32 cellular contexts compared by ENCODE assay signal in the genomic region with DNA sequence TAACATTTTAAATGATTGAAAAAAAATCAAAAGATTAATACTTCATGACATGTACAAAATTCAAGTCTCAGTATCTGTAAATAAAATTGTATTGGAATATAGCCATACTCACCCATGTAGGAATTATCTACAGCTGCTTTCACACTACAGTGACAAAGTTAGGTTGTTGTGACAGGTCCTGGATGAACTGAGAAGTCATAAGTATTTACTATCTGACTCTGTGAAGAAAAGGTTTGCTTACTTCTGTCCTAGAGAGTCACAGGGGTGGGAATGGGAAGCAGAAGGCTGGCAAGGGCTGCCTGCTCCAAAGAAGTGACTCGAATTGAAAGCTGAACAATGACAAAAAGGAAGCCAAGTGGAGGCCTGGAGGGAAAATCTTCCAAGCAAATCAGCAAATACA.
"Had no signal": no experiment of that assay in that cellular context is flagged by ENCODE, and none has a peak within 500 bp of the region (broad histone marks: within the 10 kb centered on the region; RNA-seq: fewer than 3 reads in every experiment).

No MANE protein-coding gene starts in this region.

- H3K27me3 ChIP-seq: adrenal gland, body of pancreas, esophagus muscularis mucosa, gastroesophageal sphincter had no signal

- H3K27me3 Mint-ChIP-seq: activated CD4-positive, alpha-beta memory T cell treated with anti-CD3 and anti-CD28 coated beads for 36 hours; activated CD4-positive, alpha-beta T cell treated with anti-CD3 and anti-CD28 coated beads for 36 hours; activated CD4-positive, alpha-beta T cell treated with anti-CD3 and anti-CD28 coated beads, Interleukin-2, amount 10 ng/mL, durations not matched to agents 24 days and 14 days; activated CD8-positive, alpha-beta memory T cell treated with anti-CD3 and anti-CD28 coated beads, Interleukin-2, amount 10 ng/mL, durations not matched to agents 7 days and 5 days; activated naive CD4-positive, alpha-beta T cell treated with anti-CD3 and anti-CD28 coated beads, Interleukin-2, amount 50 U/mL, for 24 hours; activated naive CD8-positive, alpha-beta T cell treated with anti-CD3 and anti-CD28 coated beads for 36 hours; activated naive CD8-positive, alpha-beta T cell treated with anti-CD3 and anti-CD28 coated beads, Interleukin-2, amount 50 U/mL, for 24 hours; central memory CD8-positive, alpha-beta T cell; dendritic cell treated with granulocyte-macrophage colony-stimulating factor and Interleukin-4, amounts not matched to agents 40 ng/mL and 50 ng/mL, for 4 days; effector memory CD8-positive, alpha-beta T cell; T-helper 17 cell had no signal

- H3K4me3 ChIP-seq: adrenal gland, body of pancreas, coronary artery, esophagus muscularis mucosa, gastroesophageal sphincter had no signal

- H3K9me3 Mint-ChIP-seq: activated CD4-positive, alpha-beta T cell treated with anti-CD3 and anti-CD28 coated beads, Interleukin-2, amount 10 ng/mL, durations not matched to agents 24 days and 14 days; activated T-helper 2 cell treated with anti-CD3 and anti-CD28 coated beads, Interferon-gamma antibody, Interleukin-2, Interleukin-4, amounts not matched to agents 10 μg/mL and 5 μg/mL and 100 μg/mL, durations not matched to agents 14 hours and 24 hours and 36 hours; dendritic cell treated with granulocyte-macrophage colony-stimulating factor and Interleukin-4, amounts not matched to agents 40 ng/mL and 50 ng/mL, for 4 days had no signal

- H3K4me1 ChIP-seq: adrenal gland, body of pancreas, esophagus muscularis mucosa, gastroesophageal sphincter had no signal

- H3K27ac ChIP-seq: adrenal gland, body of pancreas, coronary artery, esophagus muscularis mucosa, gastroesophageal sphincter had no signal

- H3K36me3 ChIP-seq: adrenal gland, esophagus muscularis mucosa, gastroesophageal sphincter had no signal

- H3K4me1 Mint-ChIP-seq: activated CD4-positive, alpha-beta T cell treated with anti-CD3 and anti-CD28 coated beads for 36 hours; activated CD4-positive, alpha-beta T cell treated with anti-CD3 and anti-CD28 coated beads, Interleukin-2, amount 10 ng/mL, durations not matched to agents 24 days and 14 days; activated CD8-positive, alpha-beta memory T cell treated with anti-CD3 and anti-CD28 coated beads, Interleukin-2, amount 10 ng/mL, durations not matched to agents 7 days and 5 days; activated naive CD4-positive, alpha-beta T cell treated with anti-CD3 and anti-CD28 coated beads, Interleukin-2, amount 50 U/mL, for 24 hours; activated naive CD8-positive, alpha-beta T cell treated with anti-CD3 and anti-CD28 coated beads for 36 hours; activated naive CD8-positive, alpha-beta T cell treated with anti-CD3 and anti-CD28 coated beads, Interleukin-2, amount 50 U/mL, for 24 hours; central memory CD8-positive, alpha-beta T cell; T-helper 17 cell had no signal

- ATAC-seq: activated CD4-positive, alpha-beta T cell treated with anti-CD3 and anti-CD28 coated beads for 36 hours; activated CD8-positive, alpha-beta memory T cell treated with anti-CD3 and anti-CD28 coated beads, Interleukin-2, amount 10 ng/mL, durations not matched to agents 7 days and 5 days; activated CD8-positive, alpha-beta T cell treated with anti-CD3 and anti-CD28 coated beads, Interleukin-2, amount 10 ng/mL, durations not matched to agents 7 days and 5 days; activated naive CD8-positive, alpha-beta T cell treated with anti-CD3 and anti-CD28 coated beads, Interleukin-2, amount 50 U/mL, for 24 hours; body of pancreas; effector memory CD8-positive, alpha-beta T cell; gastroesophageal sphincter; T-helper 17 cell had no signal

- H3K9me3 ChIP-seq: adrenal gland, body of pancreas, gastroesophageal sphincter had no signal

- H3K4me3 Mint-ChIP-seq: activated CD4-positive, alpha-beta memory T cell treated with anti-CD3 and anti-CD28 coated beads for 36 hours; activated CD4-positive, alpha-beta T cell treated with anti-CD3 and anti-CD28 coated beads for 36 hours; activated CD4-positive, alpha-beta T cell treated with anti-CD3 and anti-CD28 coated beads, Interleukin-2, amount 10 ng/mL, durations not matched to agents 24 days and 14 days; activated CD8-positive, alpha-beta memory T cell treated with anti-CD3 and anti-CD28 coated beads, Interleukin-2, amount 10 ng/mL, durations not matched to agents 7 days and 5 days; activated CD8-positive, alpha-beta T cell treated with anti-CD3 and anti-CD28 coated beads, Interleukin-2, amount 10 ng/mL, durations not matched to agents 7 days and 5 days; activated naive CD4-positive, alpha-beta T cell treated with anti-CD3 and anti-CD28 coated beads for 36 hours; activated naive CD4-positive, alpha-beta T cell treated with anti-CD3 and anti-CD28 coated beads, Interleukin-2, amount 50 U/mL, for 24 hours; activated naive CD8-positive, alpha-beta T cell treated with anti-CD3 and anti-CD28 coated beads for 36 hours; activated naive CD8-positive, alpha-beta T cell treated with anti-CD3 and anti-CD28 coated beads, Interleukin-2, amount 50 U/mL, for 24 hours; activated T-helper 1 cell treated with anti-CD3 and anti-CD28 coated beads, Interleukin-12 subunit alpha, Interleukin-12 subunit beta, Interleukin-2, Interleukin-4 antibody, amounts not matched to agents 30 ng/mL and 10 ng/mL and 1 ng/mL, durations not matched to agents 14 hours and 24 hours and 36 hours; central memory CD8-positive, alpha-beta T cell; dendritic cell treated with granulocyte-macrophage colony-stimulating factor and Interleukin-4, amounts not matched to agents 40 ng/mL and 50 ng/mL, for 4 days; effector memory CD8-positive, alpha-beta T cell; T-helper 17 cell had no signal

- H3K36me3 Mint-ChIP-seq: activated CD4-positive, alpha-beta memory T cell treated with anti-CD3 and anti-CD28 coated beads for 36 hours; activated CD8-positive, alpha-beta memory T cell treated with anti-CD3 and anti-CD28 coated beads, Interleukin-2, amount 10 ng/mL, durations not matched to agents 7 days and 5 days; activated naive CD4-positive, alpha-beta T cell treated with anti-CD3 and anti-CD28 coated beads, Interleukin-2, amount 50 U/mL, for 24 hours; activated naive CD8-positive, alpha-beta T cell treated with anti-CD3 and anti-CD28 coated beads for 36 hours had no signal

- DNase-seq: activated CD4-positive, alpha-beta memory T cell treated with anti-CD3 and anti-CD28 coated beads for 36 hours; activated CD4-positive, alpha-beta T cell treated with anti-CD3 and anti-CD28 coated beads for 36 hours; activated CD4-positive, alpha-beta T cell treated with anti-CD3 and anti-CD28 coated beads, Interleukin-2, amount 10 ng/mL, durations not matched to agents 24 days and 14 days; activated CD4-positive, CD25-positive, alpha-beta regulatory T cell; activated CD4-positive, CD25-positive, alpha-beta regulatory T cell treated with anti-CD3 and anti-CD28 coated beads, Interleukin-2, amount 50 U/mL, for 72 hours; activated CD8-positive, alpha-beta memory T cell treated with anti-CD3 and anti-CD28 coated beads, Interleukin-2, amount 10 ng/mL, durations not matched to agents 7 days and 5 days; activated CD8-positive, alpha-beta memory T cell treated with anti-CD3 and anti-CD28 coated beads, Interleukin-2, amount 50 U/mL, for 4 hours; activated CD8-positive, alpha-beta T cell treated with anti-CD3 and anti-CD28 coated beads, Interleukin-2, amount 10 ng/mL, durations not matched to agents 7 days and 5 days; activated effector memory CD4-positive, alpha-beta T cell treated with anti-CD3 and anti-CD28 coated beads, Interleukin-2, amount 50 U/mL, for 16 hours; activated naive CD4-positive, alpha-beta T cell treated with anti-CD3 and anti-CD28 coated beads for 36 hours; activated naive CD8-positive, alpha-beta T cell treated with anti-CD3 and anti-CD28 coated beads for 36 hours; activated naive CD8-positive, alpha-beta T cell treated with anti-CD3 and anti-CD28 coated beads, Interleukin-2, amount 50 U/mL, for 24 hours; activated T-cell treated with anti-CD3 and anti-CD28 coated beads, Interleukin-2, amount 50 U/mL, for 1 hour; activated T-cell treated with anti-CD3 and anti-CD28 coated beads, Interleukin-2, amount 50 U/mL, for 48 hours; adrenal gland; amygdala; aorta; body of pancreas; effector CD4-positive, alpha-beta T cell; effector memory CD8-positive, alpha-beta T cell; erythroblast; foreskin melanocyte; T-helper 1 cell; T-helper 17 cell had no signal

- H3K27ac Mint-ChIP-seq: activated CD4-positive, alpha-beta memory T cell treated with anti-CD3 and anti-CD28 coated beads for 36 hours; activated CD4-positive, alpha-beta T cell treated with anti-CD3 and anti-CD28 coated beads for 36 hours; activated CD4-positive, alpha-beta T cell treated with anti-CD3 and anti-CD28 coated beads, Interleukin-2, amount 10 ng/mL, durations not matched to agents 24 days and 14 days; activated CD8-positive, alpha-beta memory T cell treated with anti-CD3 and anti-CD28 coated beads, Interleukin-2, amount 10 ng/mL, durations not matched to agents 7 days and 5 days; activated CD8-positive, alpha-beta T cell treated with anti-CD3 and anti-CD28 coated beads, Interleukin-2, amount 10 ng/mL, durations not matched to agents 7 days and 5 days; activated naive CD4-positive, alpha-beta T cell treated with anti-CD3 and anti-CD28 coated beads for 36 hours; activated naive CD4-positive, alpha-beta T cell treated with anti-CD3 and anti-CD28 coated beads, Interleukin-2, amount 50 U/mL, for 24 hours; activated naive CD8-positive, alpha-beta T cell treated with anti-CD3 and anti-CD28 coated beads for 36 hours; activated naive CD8-positive, alpha-beta T cell treated with anti-CD3 and anti-CD28 coated beads, Interleukin-2, amount 50 U/mL, for 24 hours; activated T-helper 1 cell treated with anti-CD3 and anti-CD28 coated beads, Interleukin-12 subunit alpha, Interleukin-12 subunit beta, Interleukin-2, Interleukin-4 antibody, amounts not matched to agents 30 ng/mL and 10 ng/mL and 1 ng/mL, durations not matched to agents 14 hours and 24 hours and 36 hours; activated T-helper 2 cell treated with anti-CD3 and anti-CD28 coated beads, Interferon-gamma antibody, Interleukin-2, Interleukin-4, amounts not matched to agents 10 μg/mL and 5 μg/mL and 100 μg/mL, durations not matched to agents 14 hours and 24 hours and 36 hours; dendritic cell treated with granulocyte-macrophage colony-stimulating factor and Interleukin-4, amounts not matched to agents 40 ng/mL and 50 ng/mL, for 4 days; effector memory CD8-positive, alpha-beta T cell; T-helper 17 cell had no signal
